ENCODE assay signal across 7 cellular contexts in genomic region chr6:159197251-159197650, GRCh38. TPM values are rescaled to one million over a fixed set of nuclear protein-coding genes. Genes with fewer than 3 reads are reported as not detected.
"Had no signal": no experiment of that assay in that cellular context is flagged by ENCODE, and none has a peak within 500 bp of the region (broad histone marks: within the 10 kb centered on the region; RNA-seq: fewer than 3 reads in every experiment).

No MANE protein-coding gene starts in this region.

- ATAC-seq: HepG2, K562 had no signal

- H3K27ac ChIP-seq: HL-60 had no signal

- DNase-seq: IMR-90, KBM-7 had no signal

- H3K4me3 ChIP-seq: K562 had no signal

RNA-seq across cellular contexts. Expression of gene FNDC1, which starts 28.1 kb away (rescaled TPM):
- total RNA-seq: HepG2, HT-29, HT1080, IMR-90, K562 had no signal
